Comparison of ENCODE assay signal across 23 cellular contexts in the genomic region with DNA sequence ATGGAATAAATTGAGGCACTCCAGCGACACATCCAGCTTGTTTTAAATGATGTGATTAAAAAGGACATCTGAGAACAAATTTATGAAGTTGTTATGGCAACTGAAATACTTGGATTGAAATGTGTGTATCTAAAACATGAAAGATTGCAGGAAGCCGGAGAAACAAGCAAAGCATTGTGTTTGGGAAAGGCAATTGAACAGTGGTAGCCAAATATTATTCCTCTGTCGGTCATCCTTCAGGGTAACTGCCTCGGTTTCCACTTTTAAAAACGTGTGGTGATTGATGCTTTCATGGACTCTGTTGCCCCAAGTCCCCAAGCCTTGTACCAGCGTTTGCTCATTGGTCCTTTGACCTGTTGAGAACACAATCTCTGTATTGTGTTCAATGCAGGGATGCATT. TPM values are rescaled to one million over a fixed set of nuclear protein-coding genes. Genes with fewer than 3 reads are reported as not detected.
DNase-seq lines count a peak whose midpoint lies in the region; ATAC-seq, FAIRE-seq and TF ChIP-seq lines count a peak whose summit lies in the region.
"Had no signal": no experiment of that assay in that cellular context is flagged by ENCODE, and none has a peak within 500 bp of the region (broad histone marks: within the 10 kb centered on the region; RNA-seq: fewer than 3 reads in every experiment).

No MANE protein-coding gene starts in this region.

- no CpG with 5 or more reads among the region's 6 CpGs for WGBS in iPS DF 6.9 (ENCODE audit: insufficient coverage, insufficient read length)
- WGBS in GM23248 (ENCODE audit: low coverage in 1 of 2, low lambda C conversion rate in 2 of 2, missing lambda C conversion rate in 2 of 2), 2 experiments: 83 to 87% methylated on average over 6 of the region's 6 CpGs
- WGBS in pancreas, 2 donors: 56 to 69% methylated on average over 6 of the region's 6 CpGs

- H3K9ac ChIP-seq in GM23248: no peak overlapping the region

- no peak for TF ChIP-seq CTCF in 22Rv1 (IDR thresholded peaks at IDR 0.05)
- TF ChIP-seq CTCF in pancreas (IDR thresholded peaks at IDR 0.05): no peak

- H3K9me3 ChIP-seq in iPS DF 6.9 (ENCODE audit: control insufficient read depth, insufficient read depth, low read length) (no peaks in the 10 kb centered on the region), GM23248 (ENCODE audit: low read depth) (no peaks in the 10 kb centered on the region), pancreas (no peaks in the 10 kb centered on the region)
- H3K9me3 ChIP-seq: thyroid gland had no signal

- H4K20me1 ChIP-seq in GM23248 (ENCODE audit: insufficient read depth): no peaks in the 10 kb centered on the region

- H3K4me2 ChIP-seq in GM23248 (ENCODE audit: unreplicated experiment): no peak overlapping the region

- no peaks in the 10 kb centered on the region for H3K27me3 ChIP-seq in iPS DF 6.9 (ENCODE audit: control insufficient read depth, insufficient read depth, low read length)
- H3K27me3 ChIP-seq in GM23248 (replicated peaks; ENCODE audit: insufficient read depth): no peaks in the 10 kb centered on the region
- no peaks in the 10 kb centered on the region for H3K27me3 ChIP-seq in pancreas
- H3K27me3 ChIP-seq: thyroid gland had no signal

- H3K4me1 ChIP-seq in iPS DF 6.9 (ENCODE audit: control insufficient read depth, insufficient read depth, low read length) (peaks cover 16% of the 10 kb centered on the region; the same call in 1 of the 2 replicates), GM23248 (ENCODE audit: insufficient read depth) (peaks cover 7% of the 10 kb centered on the region), pancreas (peaks cover 0 to 10% (median 5%) of the 10 kb centered on the region in 3 donors)

- in situ Hi-C loops in G401 (cut with HindIII; ENCODE audit: low sequenced_read_pairs) (no loop called here), GM23248 (cut with MboI) (no loop called here)

- H3K4me3 ChIP-seq in iPS DF 6.9 (ENCODE audit: low read length) (no peak overlapping the region), GM23248 (no peak overlapping the region), pancreas (no peak overlapping the region)
- H3K4me3 ChIP-seq: skin epidermis, thyroid gland had no signal

- H2AFZ ChIP-seq in GM23248: no peak overlapping the region

- no peaks in the 10 kb centered on the region for H3K9me2 ChIP-seq in GM23248 (ENCODE audit: insufficient read depth)

- no peaks in the 10 kb centered on the region for H3K79me2 ChIP-seq in GM23248 (ENCODE audit: insufficient read depth)

- ATAC-seq in pancreas (no peak), HG03039 (IDR thresholded peaks at IDR 0.05; ENCODE audit: unreplicated experiment) (no peak)
- ATAC-seq: activated CD8-positive, alpha-beta T cell treated with anti-CD3 and anti-CD28 coated beads, Interleukin-2, amount 10 ng/mL, durations not matched to agents 7 days and 5 days; activated T-cell treated with anti-CD3 and anti-CD28 coated beads, Interleukin-2, amount 50 U/mL, for 4 hours; effector memory CD8-positive, alpha-beta T cell; left colon; natural killer cell; stimulated activated naive CD8-positive, alpha-beta T cell treated with anti-CD3 and anti-CD28 coated beads, Interleukin-15, Interleukin-2, amounts not matched to agents 100 U/mL and 50 U/mL, for 24 hours had no signal

- FAIRE-seq in pancreas (lab: Jason Lieb, UNC): no peak

- H3K36me3 ChIP-seq in iPS DF 6.9 (ENCODE audit: control insufficient read depth, insufficient read depth, low read length) (no peaks in the 10 kb centered on the region), GM23248 (ENCODE audit: low read depth) (no peaks in the 10 kb centered on the region), pancreas (no peaks in the 10 kb centered on the region)
- H3K36me3 ChIP-seq: thyroid gland had no signal

- H3K27ac ChIP-seq in 22Rv1: peak overlapping the region; percentile 34
- peak overlapping the region; percentile 26 for H3K27ac ChIP-seq in iPS DF 6.9 (ENCODE audit: low read length)
- H3K27ac ChIP-seq in GM23248: no peak overlapping the region
- H3K27ac ChIP-seq in pancreas: no peak overlapping the region
- H3K27ac ChIP-seq: thyroid gland had no signal

- intact Hi-C loops in pancreas (cut with DNase I): no loop called here

- no peaks in the 10 kb centered on the region for H3F3A ChIP-seq in GM23248 (ENCODE audit: insufficient read depth)

- peak; percentile 68 for DNase-seq in G401 (ENCODE audit: low spot score)
- DNase-seq in NCI-H774 (lab: John Stamatoyannopoulos, UW): peak; percentile 39
- DNase-seq in iPS DF 6.9 (ENCODE audit: low read depth, low spot score): no peak
- DNase-seq in GM23248: no peak
- DNase-seq in activated T-cell treated with anti-CD3 and anti-CD28 coated beads for 4 hours: no peak
- DNase-seq in pancreas: no peak
- DNase-seq: activated B cell treated with CpG ODN at 0.5 μM for 24 hours; activated CD8-positive, alpha-beta T cell treated with anti-CD3 and anti-CD28 coated beads, Interleukin-2, amount 10 ng/mL, durations not matched to agents 7 days and 5 days; activated naive CD4-positive, alpha-beta T cell treated with anti-CD3 and anti-CD28 coated beads for 36 hours; activated T-cell treated with anti-CD3 and anti-CD28 coated beads, Interleukin-2, amount 50 U/mL, for 4 hours; aorta; effector memory CD8-positive, alpha-beta T cell; left colon; mesenchymal stem cell; natural killer cell; NCI-H2029 treated with DMSO at 0.1 percent for 48 hours; NCI-H526 treated with DMSO at 0.1 percent for 48 hours; stimulated activated CD4-positive, alpha-beta T cell treated with anti-CD3 and anti-CD28 coated beads, Interleukin-2, amount 100 ng/mL, for 24 hours; stimulated activated naive CD8-positive, alpha-beta T cell treated with anti-CD3 and anti-CD28 coated beads, Interleukin-15, Interleukin-2, amounts not matched to agents 100 U/mL and 50 U/mL, for 24 hours; thyroid gland had no signal

RNA-seq across cellular contexts. Expression of a gene that starts 53.6 kb away (rescaled TPM):
- total RNA-seq in G401 (2014; rRNA removed; shearing (Covaris generic)): 13.4 and 14.1 TPM in 2 replicates
- total RNA-seq in GM23248 (2014; rRNA removed; shearing (Covaris generic)): 0.38 and 0.86 TPM in 2 replicates
- 1.6 and 1.7 TPM in 2 replicates for polyA plus RNA-seq in GM23248 (2016; fragmentation: Nextera tagmentation; extraction: Ambion mirVana)
- total RNA-seq in pancreas: 1 to 10 TPM; 3.9 to 5.9 (median 5.4) TPM
- polyA plus RNA-seq in pancreas: 1 to 10 TPM; 4.3 to 6.8 TPM

Comparison
In these comparisons a context has a peak if more than half of its experiments do, and no peak if none do; other contexts are left out.
1. H3K27ac ChIP-seq: peak in 22Rv1 (single experiment) and iPS DF 6.9 (single experiment); none in GM23248 (single experiment) and pancreas (0 of 4).
2. DNase-seq: peak in G401 (single experiment) and NCI-H774 (single experiment); none in iPS DF 6.9 (single experiment), GM23248 (single experiment), activated T-cell treated with anti-CD3 and anti-CD28 coated beads for 4 hours (single experiment) and pancreas (0 of 6).